Comparison of ENCODE assay signal across 1 cellular context in the genomic region with DNA sequence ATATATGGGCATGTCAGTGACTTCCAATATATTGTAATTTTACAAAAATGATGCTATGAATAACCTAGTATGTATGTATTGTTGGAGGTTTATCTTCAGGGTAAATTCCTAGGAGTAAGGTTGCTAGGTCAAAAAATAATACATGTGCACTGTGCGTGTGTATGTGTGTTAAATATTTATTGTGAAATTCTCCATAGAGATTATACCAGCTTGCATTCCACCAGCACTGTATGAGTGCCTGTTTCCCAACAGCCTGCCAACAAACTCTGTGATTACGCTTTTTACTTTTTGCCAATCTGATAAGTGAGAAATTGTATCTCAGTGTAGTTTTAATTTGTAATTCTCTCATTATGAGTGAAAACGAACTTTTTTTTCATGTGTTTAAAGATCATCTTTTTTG.
TF ChIP-seq lines count a peak whose summit lies in the region.

No MANE protein-coding gene starts in this region.

TF ChIP-seq in IMR-90, 13 proteins besides CTCF, POLR2A, EP300 and RAD21:
- TF ChIP-seq CHD1 (IDR thresholded peaks at IDR 0.05; ENCODE audit: low read depth, low read length) (no peak), CEBPB (IDR thresholded peaks at IDR 0.05; ENCODE audit: low read depth, low read length) (peak; percentile 74)
TF ChIP-seq in IMR-90: peak in this region for 1.
